8 cellular contexts compared by ENCODE assay signal in the genomic region with DNA sequence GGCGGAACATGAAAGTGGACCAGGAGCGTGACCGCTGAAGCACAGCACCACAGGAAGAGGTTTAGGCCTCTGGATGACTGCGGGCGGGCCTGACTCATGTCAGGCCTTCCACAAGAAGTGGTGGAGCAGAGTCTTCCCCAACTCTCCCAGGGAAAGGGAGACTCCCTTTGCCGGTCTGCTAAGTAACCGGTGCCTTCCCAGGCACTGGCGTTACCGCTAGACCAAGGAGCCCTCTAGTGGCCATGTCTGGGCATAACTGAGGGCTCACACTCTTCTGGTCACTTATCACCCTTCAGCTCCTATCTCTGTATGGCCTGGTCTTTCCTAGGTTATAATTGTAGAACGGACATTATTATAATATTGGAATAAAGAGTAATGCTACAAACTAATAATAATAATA.
DNase-seq lines count a peak whose midpoint lies in the region; ATAC-seq and TF ChIP-seq lines count a peak whose summit lies in the region.
"Had no signal": no experiment of that assay in that cellular context is flagged by ENCODE, and none has a peak within 500 bp of the region (broad histone marks: within the 10 kb centered on the region; RNA-seq: fewer than 3 reads in every experiment).

No MANE protein-coding gene starts in this region.

- H3K9me2 ChIP-seq in SU-DHL-6 (replicated peaks; ENCODE audit: insufficient read depth, low read length): no peaks in the 10 kb centered on the region

- H3K4me3 ChIP-seq in KMS-11 (IDR thresholded peaks at IDR 0.05; ENCODE audit: insufficient read depth, low read depth, low read length) (no peak overlapping the region), SU-DHL-6 (ENCODE audit: insufficient read depth, low read length, poor library complexity, severe bottlenecking) (no peak overlapping the region), tibial artery (no peak overlapping the region)

- TF ChIP-seq CTCF in KMS-11 (conservative IDR thresholded peaks at IDR 0.05; ENCODE audit: low read depth, low read length) (peak; percentile 57), SU-DHL-6 (IDR thresholded peaks at IDR 0.05; ENCODE audit: insufficient read depth, low read length, poor library complexity, severe bottlenecking) (peak; percentile 72), tibial artery (IDR thresholded peaks at IDR 0.05) (peak; percentile 21 to 31)

- H3K4me1 ChIP-seq in KMS-11 (ENCODE audit: low read depth, poor library complexity, severe bottlenecking) (no peaks in the 10 kb centered on the region), tibial artery (no peaks in the 10 kb centered on the region)

- no peaks in the 10 kb centered on the region for H3K9me3 ChIP-seq in SU-DHL-6 (ENCODE audit: insufficient read depth, low read length)
- no peaks in the 10 kb centered on the region for H3K9me3 ChIP-seq in tibial artery
- H3K9me3 ChIP-seq: neutrophil had no signal

- H3K36me3 ChIP-seq in KMS-11 (ENCODE audit: insufficient read depth) (no peaks in the 10 kb centered on the region), SU-DHL-6 (ENCODE audit: low read length) (no peaks in the 10 kb centered on the region), tibial artery (no peaks in the 10 kb centered on the region)
- H3K36me3 ChIP-seq: neutrophil had no signal

- H3K4me2 ChIP-seq in KMS-11: no peak overlapping the region
- no peak overlapping the region for H3K4me2 ChIP-seq in SU-DHL-6 (ENCODE audit: low read depth, low read length, poor library complexity, severe bottlenecking)

- H2AFZ ChIP-seq in KMS-11 (ENCODE audit: low read depth) (no peak overlapping the region), SU-DHL-6 (ENCODE audit: low read depth, low read length, severe bottlenecking) (no peak overlapping the region)

- H3K79me2 ChIP-seq in KMS-11 (ENCODE audit: insufficient read depth, low read depth): no peaks in the 10 kb centered on the region
- no peaks in the 10 kb centered on the region for H3K79me2 ChIP-seq in SU-DHL-6 (ENCODE audit: insufficient read depth, low read length)

- ATAC-seq in left cardiac atrium (peak in 1 of 2 donors; percentile 32), HG03439 (IDR thresholded peaks at IDR 0.05; ENCODE audit: unreplicated experiment) (no peak)

- H3K9ac ChIP-seq in KMS-11: no peak overlapping the region
- no peak overlapping the region for H3K9ac ChIP-seq in SU-DHL-6 (ENCODE audit: low read length)

- no peaks in the 10 kb centered on the region for H4K20me1 ChIP-seq in KMS-11 (ENCODE audit: insufficient read depth)
- H4K20me1 ChIP-seq in SU-DHL-6 (ENCODE audit: low read depth, low read length): no peaks in the 10 kb centered on the region

- intact Hi-C loops in left cardiac atrium (cut with DNase I): no loop called here
- intact Hi-C loops in tibial artery (cut with DNase I; ENCODE audit: low total_unique reads): no loop called here

- DNase-seq in G401 (ENCODE audit: low spot score) (peak; percentile 4), left cardiac atrium (peak; percentile 43), tibial artery (no peak), ureter (ENCODE audit: low spot score) (no peak)

- H3F3A ChIP-seq in SU-DHL-6 (ENCODE audit: insufficient read depth): no peaks in the 10 kb centered on the region

- H3K27ac ChIP-seq in KMS-11 (no peak overlapping the region), SU-DHL-6 (ENCODE audit: low read depth, low read length) (no peak overlapping the region), tibial artery (no peak overlapping the region)
- H3K27ac ChIP-seq: neutrophil had no signal

- H3K27me3 ChIP-seq in KMS-11 (ENCODE audit: insufficient read depth, low read depth) (no peaks in the 10 kb centered on the region), SU-DHL-6 (ENCODE audit: low read length) (0 out of 2 replicates have a peak, but pooled peaks cover 3% of the 10 kb centered on the region), tibial artery (no peaks in the 10 kb centered on the region)
- H3K27me3 ChIP-seq: neutrophil had no signal

- in situ Hi-C loops in G401 (cut with HindIII; ENCODE audit: low sequenced_read_pairs): no loop called here

Comparison
In these comparisons a context has a peak if more than half of its experiments do, and no peak if none do; other contexts are left out.
1. DNase-seq: peak in G401 (single experiment) and left cardiac atrium (single experiment); none in tibial artery (0 of 2) and ureter (single experiment).
2. Peak in every context shown above with its lines, with median percentiles within 50 percentile points of each other: CTCF ChIP-seq.